ENCODE assay signal across 8 cellular contexts in the genomic region with DNA sequence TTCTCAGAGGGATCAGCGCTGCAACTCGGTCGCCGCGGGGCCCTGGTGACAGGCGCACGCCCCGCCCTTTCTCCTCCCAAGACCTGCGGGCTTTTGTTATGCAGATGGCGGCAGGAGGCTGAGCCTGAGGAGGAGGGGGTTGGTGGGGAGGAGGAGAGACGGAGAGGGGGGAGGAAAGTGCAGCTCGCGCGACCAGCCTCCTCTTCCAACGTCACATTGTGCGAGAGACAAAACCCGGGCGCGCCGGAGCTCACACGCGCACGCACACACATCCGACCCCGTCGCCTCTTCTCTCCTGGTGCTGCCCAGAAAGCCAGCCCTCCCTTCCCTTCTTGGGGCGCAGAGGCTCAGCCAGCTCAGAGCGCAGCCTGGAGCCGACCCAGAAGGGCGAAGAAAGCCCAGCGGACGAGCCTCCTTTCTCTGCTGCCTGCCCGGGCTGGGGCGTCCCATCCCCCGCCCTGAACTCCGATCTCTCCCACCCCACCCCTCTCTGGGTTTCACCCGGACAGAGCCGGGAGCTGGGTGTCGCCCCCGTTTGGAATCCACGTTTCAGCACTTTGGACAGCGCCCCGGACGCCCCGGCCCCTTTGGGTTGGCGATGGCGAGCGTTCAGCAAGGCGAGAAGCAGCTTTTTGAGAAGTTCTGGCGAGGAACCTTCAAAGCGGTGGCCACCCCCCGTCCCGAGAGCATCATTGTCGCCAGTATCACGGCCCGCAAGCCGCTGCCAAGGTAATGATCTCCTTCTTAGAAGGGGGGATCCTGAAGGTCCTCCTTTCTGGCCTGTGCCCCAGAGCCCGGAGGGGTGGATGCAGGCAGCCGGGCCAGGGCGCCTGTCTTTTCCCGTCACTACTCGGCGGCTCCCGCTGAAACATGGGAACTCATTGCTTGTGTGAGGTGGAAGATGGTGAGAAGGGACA. TPM values are rescaled to one million over a fixed set of nuclear protein-coding genes. Genes with fewer than 3 reads are reported as not detected.
DNase-seq lines count a peak whose midpoint lies in the region; TF ChIP-seq lines count a peak whose summit lies in the region.

A gene with protein sequence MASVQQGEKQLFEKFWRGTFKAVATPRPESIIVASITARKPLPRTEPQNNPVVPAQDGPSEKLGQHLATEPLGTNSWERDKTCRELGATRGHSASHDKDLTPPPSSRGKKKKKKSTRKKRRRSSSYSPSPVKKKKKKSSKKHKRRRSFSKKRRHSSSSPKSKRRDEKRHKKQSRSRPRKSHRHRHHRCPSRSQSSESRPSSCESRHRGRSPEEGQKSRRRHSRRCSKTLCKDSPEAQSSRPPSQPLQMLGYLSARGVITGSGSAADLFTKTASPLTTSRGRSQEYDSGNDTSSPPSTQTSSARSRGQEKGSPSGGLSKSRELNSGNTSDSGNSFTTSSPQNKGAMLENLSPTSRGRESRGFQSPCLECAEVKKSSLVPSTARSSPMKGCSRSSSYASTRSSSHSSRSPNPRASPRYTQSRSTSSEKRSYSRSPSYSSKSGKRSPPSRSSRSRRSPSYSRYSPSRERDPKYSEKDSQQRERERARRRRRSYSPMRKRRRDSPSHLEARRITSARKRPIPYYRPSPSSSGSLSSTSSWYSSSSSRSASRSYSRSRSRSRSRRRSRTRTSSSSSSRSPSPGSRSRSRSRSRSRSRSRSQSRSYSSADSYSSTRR (plus strand): TSS at position 257 of the 917 bp plus-strand sequence. CDS start 342 bp downstream, at position 599.

- H3K4me1 ChIP-seq in NT2/D1 (ENCODE audit: insufficient read depth, insufficient read length): peaks cover 3% of the 10 kb centered on the region

- no peaks in the 10 kb centered on the region for H3K9me3 ChIP-seq in NT2/D1 (ENCODE audit: insufficient read depth, low read length)

- H3K4me3 Mint-ChIP-seq in activated naive CD4-positive, alpha-beta T cell treated with anti-CD3 and anti-CD28 coated beads, Interleukin-2, amount 10 ng/mL, durations not matched to agents 7 days and 5 days: no peak within 1 kb of the TSS
- H3K4me3 Mint-ChIP-seq in type B pancreatic cell: peak within 1 kb of the TSS; percentile 78
- H3K4me3 Mint-ChIP-seq in activated T-helper 1 cell treated with anti-CD3 and anti-CD28 coated beads, Interleukin-12 subunit alpha, Interleukin-12 subunit beta, Interleukin-2, Interleukin-4 antibody, amounts not matched to agents 30 ng/mL and 10 ng/mL and 1 ng/mL, durations not matched to agents 14 hours and 24 hours and 36 hours: no peak within 1 kb of the TSS

- H3K9ac ChIP-seq in NT2/D1 (ENCODE audit: insufficient read length, low read depth): peak within 1 kb of the TSS; percentile 65

- peak within 1 kb of the TSS; percentile 71 for H3K4me3 ChIP-seq in NT2/D1 (ENCODE audit: insufficient read length, low read depth)

- H3K36me3 ChIP-seq in NT2/D1 (ENCODE audit: insufficient read depth, insufficient read length, low read length): no peaks in the 10 kb centered on the region

- H3K27ac Mint-ChIP-seq in activated naive CD4-positive, alpha-beta T cell treated with anti-CD3 and anti-CD28 coated beads, Interleukin-2, amount 10 ng/mL, durations not matched to agents 7 days and 5 days: no peak within 1 kb of the TSS
- H3K27ac Mint-ChIP-seq in type B pancreatic cell: no peak within 1 kb of the TSS
- H3K27ac Mint-ChIP-seq in activated T-helper 1 cell treated with anti-CD3 and anti-CD28 coated beads, Interleukin-12 subunit alpha, Interleukin-12 subunit beta, Interleukin-2, Interleukin-4 antibody, amounts not matched to agents 30 ng/mL and 10 ng/mL and 1 ng/mL, durations not matched to agents 14 hours and 24 hours and 36 hours: no peak within 1 kb of the TSS

- H3K9me3 Mint-ChIP-seq in activated naive CD4-positive, alpha-beta T cell treated with anti-CD3 and anti-CD28 coated beads, Interleukin-2, amount 10 ng/mL, durations not matched to agents 7 days and 5 days: no peaks in the 10 kb centered on the region
- no peaks in the 10 kb centered on the region for H3K9me3 Mint-ChIP-seq in type B pancreatic cell
- H3K9me3 Mint-ChIP-seq in activated T-helper 1 cell treated with anti-CD3 and anti-CD28 coated beads, Interleukin-12 subunit alpha, Interleukin-12 subunit beta, Interleukin-2, Interleukin-4 antibody, amounts not matched to agents 30 ng/mL and 10 ng/mL and 1 ng/mL, durations not matched to agents 14 hours and 24 hours and 36 hours: no peaks in the 10 kb centered on the region

- intact Hi-C loops in activated T-helper 1 cell treated with anti-CD3 and anti-CD28 coated beads, Interleukin-12 subunit alpha, Interleukin-12 subunit beta, Interleukin-2, Interleukin-4 antibody, amounts not matched to agents 30 ng/mL and 10 ng/mL and 1 ng/mL, durations not matched to agents 14 hours and 24 hours and 36 hours (cut with micrococcal nuclease): loop anchor here (2.0 kb wide), 1 partner anchor 431 kb away; no protein-coding TSS in a partner anchor

- H3K27me3 ChIP-seq in NT2/D1 (ENCODE audit: insufficient read depth, insufficient read length): peaks cover 35% of the 10 kb centered on the region

- in situ Hi-C loops in GM13977 (cut with MboI; ENCODE audit: low pct_unique_long_range_greater_than_20kb, low sequenced_read_pairs, unreplicated experiment): no loop called here

- H3K36me3 Mint-ChIP-seq in activated naive CD4-positive, alpha-beta T cell treated with anti-CD3 and anti-CD28 coated beads, Interleukin-2, amount 10 ng/mL, durations not matched to agents 7 days and 5 days: no peaks in the 10 kb centered on the region
- no peaks in the 10 kb centered on the region for H3K36me3 Mint-ChIP-seq in type B pancreatic cell
- H3K36me3 Mint-ChIP-seq in activated T-helper 1 cell treated with anti-CD3 and anti-CD28 coated beads, Interleukin-12 subunit alpha, Interleukin-12 subunit beta, Interleukin-2, Interleukin-4 antibody, amounts not matched to agents 30 ng/mL and 10 ng/mL and 1 ng/mL, durations not matched to agents 14 hours and 24 hours and 36 hours (ENCODE audit: low read depth): no peaks in the 10 kb centered on the region

- H3K27me3 Mint-ChIP-seq in activated naive CD4-positive, alpha-beta T cell treated with anti-CD3 and anti-CD28 coated beads, Interleukin-2, amount 10 ng/mL, durations not matched to agents 7 days and 5 days: peaks cover 31% of the 10 kb centered on the region
- H3K27me3 Mint-ChIP-seq in type B pancreatic cell: peaks cover 90% of the 10 kb centered on the region
- peaks cover 13% of the 10 kb centered on the region for H3K27me3 Mint-ChIP-seq in activated T-helper 1 cell treated with anti-CD3 and anti-CD28 coated beads, Interleukin-12 subunit alpha, Interleukin-12 subunit beta, Interleukin-2, Interleukin-4 antibody, amounts not matched to agents 30 ng/mL and 10 ng/mL and 1 ng/mL, durations not matched to agents 14 hours and 24 hours and 36 hours (ENCODE audit: insufficient read depth)

- DNase-seq in activated naive CD4-positive, alpha-beta T cell treated with anti-CD3 and anti-CD28 coated beads, Interleukin-2, amount 10 ng/mL, durations not matched to agents 7 days and 5 days: peak; percentile 30
- DNase-seq in activated naive CD4-positive, alpha-beta T cell treated with anti-CD3 and anti-CD28 coated beads, Interleukin-2, amount 50 U/mL, for 16 hours: no peak
- DNase-seq in NT2/D1 (ENCODE audit: low read depth, low spot score) (peak; percentile 92), hippocampal formation (lab: John Stamatoyannopoulos, UW) (peak; percentile 12 to 58), type B pancreatic cell (ENCODE audit: extremely low spot score, unreplicated experiment) (peak; percentile 83), SKM-1 treated with dmso at 0.1 percent for 144 hours (lab: John Stamatoyannopoulos, UW; ENCODE audit: unreplicated experiment) (no peak), GM13977 (ENCODE audit: low spot score) (no peak)
- no peak for DNase-seq in activated T-helper 1 cell treated with anti-CD3 and anti-CD28 coated beads, Interleukin-12 subunit alpha, Interleukin-12 subunit beta, Interleukin-2, Interleukin-4 antibody, amounts not matched to agents 30 ng/mL and 10 ng/mL and 1 ng/mL, durations not matched to agents 14 hours and 24 hours and 36 hours (ENCODE audit: low spot score)

- no peaks in the 10 kb centered on the region for H3K4me1 Mint-ChIP-seq in activated naive CD4-positive, alpha-beta T cell treated with anti-CD3 and anti-CD28 coated beads, Interleukin-2, amount 10 ng/mL, durations not matched to agents 7 days and 5 days
- H3K4me1 Mint-ChIP-seq in type B pancreatic cell (ENCODE audit: unreplicated experiment): no peaks in the 10 kb centered on the region
- no peaks in the 10 kb centered on the region for H3K4me1 Mint-ChIP-seq in activated T-helper 1 cell treated with anti-CD3 and anti-CD28 coated beads, Interleukin-12 subunit alpha, Interleukin-12 subunit beta, Interleukin-2, Interleukin-4 antibody, amounts not matched to agents 30 ng/mL and 10 ng/mL and 1 ng/mL, durations not matched to agents 14 hours and 24 hours and 36 hours (ENCODE audit: low read depth)

- CTCF ChIA-PET in activated naive CD4-positive, alpha-beta T cell treated with anti-CD3 and anti-CD28 coated beads, Interleukin-2, amount 10 ng/mL, durations not matched to agents 7 days and 5 days (lab: Charles Lee): interaction anchor here (1.0 kb wide), 1 partner anchor 668 kb away, joined by 3 read pairs; no protein-coding TSS in a partner anchor

- TF ChIP-seq CTCF in type B pancreatic cell (conservative IDR thresholded peaks at IDR 0.05) (no peak), GM13977 (IDR thresholded peaks at IDR 0.05; ENCODE audit: extremely low read depth, insufficient read depth, missing control alignments) (no peak)

RNA-seq across cellular contexts. Expression of the gene that starts here (rescaled TPM):
- 1.1 and 1.4 TPM in 2 replicates for total RNA-seq in type B pancreatic cell (ENCODE audit: low replicate concordance)
- total RNA-seq in activated T-helper 1 cell treated with anti-CD3 and anti-CD28 coated beads, Interleukin-12 subunit alpha, Interleukin-12 subunit beta, Interleukin-2, Interleukin-4 antibody, amounts not matched to agents 30 ng/mL and 10 ng/mL and 1 ng/mL, durations not matched to agents 14 hours and 24 hours and 36 hours: not detected in 2 replicates

Comparison
In these comparisons a context has a peak if more than half of its experiments do, and no peak if none do; other contexts are left out.
1. DNase-seq: peak in activated naive CD4-positive, alpha-beta T cell treated with anti-CD3 and anti-CD28 coated beads, Interleukin-2, amount 10 ng/mL, durations not matched to agents 7 days and 5 days (single experiment), NT2/D1 (single experiment), hippocampal formation (2 of 2) and type B pancreatic cell (single experiment); none in activated naive CD4-positive, alpha-beta T cell treated with anti-CD3 and anti-CD28 coated beads, Interleukin-2, amount 50 U/mL, for 16 hours (single experiment), activated T-helper 1 cell treated with anti-CD3 and anti-CD28 coated beads, Interleukin-12 subunit alpha, Interleukin-12 subunit beta, Interleukin-2, Interleukin-4 antibody, amounts not matched to agents 30 ng/mL and 10 ng/mL and 1 ng/mL, durations not matched to agents 14 hours and 24 hours and 36 hours (single experiment), SKM-1 treated with dmso at 0.1 percent for 144 hours (single experiment) and GM13977 (single experiment).